1 cellular context compared by ENCODE assay signal in genomic region chr11:34924714-34925113, GRCh38.
TF ChIP-seq lines count a peak whose summit lies in the region.

No MANE protein-coding gene starts in this region.

TF ChIP-seq in HepG2, 621 proteins besides CTCF, POLR2A, EP300 and RAD21:
- no peak for TF ChIP-seq ZBTB26 (CRISPR knock-in tag; IDR thresholded peaks at IDR 0.05; ENCODE audit: borderline replicate concordance)
- TF ChIP-seq BCLAF1 (IDR thresholded peaks at IDR 0.05) = no peak
- TF ChIP-seq SYNCRIP (IDR thresholded peaks at IDR 0.05; ENCODE audit: insufficient read depth, low read depth, low read length) = no peak
- TF ChIP-seq ZBTB49 (CRISPR knock-in tag; IDR thresholded peaks at IDR 0.05; ENCODE audit: borderline replicate concordance) = no peak
- no peak for TF ChIP-seq ZNF607 (CRISPR knock-in tag; IDR thresholded peaks at IDR 0.05; ENCODE audit: borderline replicate concordance)
- no peak for TF ChIP-seq NBN (conservative IDR thresholded peaks at IDR 0.05)
- no peak for TF ChIP-seq SUZ12 (IDR thresholded peaks at IDR 0.05; ENCODE audit: low read depth, low read length)
- no peak for TF ChIP-seq ZNF512B (CRISPR knock-in tag; IDR thresholded peaks at IDR 0.05; ENCODE audit: borderline replicate concordance)
- no peak for TF ChIP-seq DZIP1 (CRISPR knock-in tag; IDR thresholded peaks at IDR 0.05)
- no peak for TF ChIP-seq ZNF674 (CRISPR knock-in tag; IDR thresholded peaks at IDR 0.05; ENCODE audit: low read depth)
- TF ChIP-seq CEBPG (CRISPR knock-in tag; IDR thresholded peaks at IDR 0.05) = no peak
- TF ChIP-seq ZNF432 (CRISPR knock-in tag; IDR thresholded peaks at IDR 0.05; ENCODE audit: borderline replicate concordance) = no peak
- no peak for TF ChIP-seq ZNF746 (CRISPR knock-in tag; IDR thresholded peaks at IDR 0.05)
- TF ChIP-seq FOXC1 (CRISPR knock-in tag; IDR thresholded peaks at IDR 0.05; ENCODE audit: borderline replicate concordance) = no peak
- no peak for TF ChIP-seq GLMP (CRISPR knock-in tag; IDR thresholded peaks at IDR 0.05; ENCODE audit: borderline replicate concordance)
- no peak for TF ChIP-seq ZNF20 (CRISPR knock-in tag; IDR thresholded peaks at IDR 0.05)
TF ChIP-seq in HepG2: peak in this region for 0.
